In genomic region chr22:41949297-41949965, GRCh38 we compare ENCODE assay signal across 1 cellular context.
A peak's percentile ranks its signal among the peaks of the same experiment; 100 is the strongest.
TF ChIP-seq lines count a peak whose summit lies in the region.

No MANE protein-coding gene starts in this region.

TF ChIP-seq in GM12878, 131 proteins besides CTCF, POLR2A, EP300 and RAD21 (continues in another document):
- TF ChIP-seq NFXL1 (IDR thresholded peaks at IDR 0.05; ENCODE audit: borderline replicate concordance) (no peak), SPI1 (IDR thresholded peaks at IDR 0.05; ENCODE audit: borderline replicate concordance, insufficient read depth, low read depth, low read length) (no peak), NRF1 (conservative IDR thresholded peaks at IDR 0.05; ENCODE audit: low read depth, low read length) (no peak), CREM (IDR thresholded peaks at IDR 0.05; ENCODE audit: low read depth) (no peak), ZNF274 (IDR thresholded peaks at IDR 0.05; ENCODE audit: insufficient read depth, insufficient read length) (no peak), JUND (IDR thresholded peaks at IDR 0.05; ENCODE audit: low read depth, low read length) (no peak), SUPT20H (IDR thresholded peaks at IDR 0.05; ENCODE audit: borderline replicate concordance, control insufficient read depth, low read depth, low read length) (no peak), POU2F2 (IDR thresholded peaks at IDR 0.05; ENCODE audit: borderline replicate concordance, low read depth, low read length) (no peak), TARDBP (IDR thresholded peaks at IDR 0.05; ENCODE audit: borderline replicate concordance) (0 out of 2 replicates have a peak, but pooled peaks have one; percentile 43), ZZZ3 (IDR thresholded peaks at IDR 0.05; ENCODE audit: control insufficient read depth, insufficient read length, low read depth) (no peak), TBL1XR1 (IDR thresholded peaks at IDR 0.05; ENCODE audit: low read depth, low read length) (no peak), SUZ12 (IDR thresholded peaks at IDR 0.05; ENCODE audit: unreplicated experiment) (no peak), HDAC2 (IDR thresholded peaks at IDR 0.05) (no peak), MEF2A (IDR thresholded peaks at IDR 0.05; ENCODE audit: insufficient read depth, low read depth, low read length) (no peak), BHLHE40 (IDR thresholded peaks at IDR 0.05; ENCODE audit: borderline replicate concordance in 1 of 2, low read depth in 2 of 2, low read length in 1 of 2) (peak; percentile 72 to 86), IKZF1 (conservative IDR thresholded peaks at IDR 0.05) (peak; percentile 96), PAX5 (IDR thresholded peaks at IDR 0.05; ENCODE audit: borderline replicate concordance, low read depth, low read length) (no peak), ATF7 (IDR thresholded peaks at IDR 0.05; ENCODE audit: low read depth) (peak; percentile 44), RUNX3 (IDR thresholded peaks at IDR 0.05; ENCODE audit: low read length) (peak; percentile 36; the same call in 1 of the 2 replicates), JUNB (IDR thresholded peaks at IDR 0.05) (no peak), CEBPB (IDR thresholded peaks at IDR 0.05; ENCODE audit: borderline replicate concordance in 1 of 2, low read depth in 2 of 2, low read length in 2 of 2) (no peak), RAD51 (IDR thresholded peaks at IDR 0.05) (no peak), NR2F1 (conservative IDR thresholded peaks at IDR 0.05) (peak; percentile 86), HDGF (IDR thresholded peaks at IDR 0.05) (peak; percentile 41; the same call in 1 of the 2 replicates), SIN3A (IDR thresholded peaks at IDR 0.05; ENCODE audit: low read depth, low read length) (no peak), ZNF384 (IDR thresholded peaks at IDR 0.05; ENCODE audit: borderline replicate concordance, low read depth, low read length) (no peak), YY1 (IDR thresholded peaks at IDR 0.05; ENCODE audit: low read depth, low read length) (peak; percentile 7; the same call in 1 of the 2 replicates), KDM1A (IDR thresholded peaks at IDR 0.05; ENCODE audit: borderline replicate concordance) (no peak), SIX5 (IDR thresholded peaks at IDR 0.05; ENCODE audit: low read depth, low read length, severe bottlenecking) (no peak), SMAD1 (IDR thresholded peaks at IDR 0.05; ENCODE audit: low read depth, partially characterized antibody) (no peak), HDAC6 (IDR thresholded peaks at IDR 0.05; ENCODE audit: unreplicated experiment) (no peak), MEF2B (IDR thresholded peaks at IDR 0.05; ENCODE audit: partially characterized antibody, poor library complexity, severe bottlenecking) (peak; percentile 100), MTA2 (IDR thresholded peaks at IDR 0.05; ENCODE audit: low read depth) (peak; percentile 71), DPF2 (IDR thresholded peaks at IDR 0.05) (peak; percentile 76), ZBED1 (IDR thresholded peaks at IDR 0.05; ENCODE audit: borderline replicate concordance) (no peak), RELB (IDR thresholded peaks at IDR 0.05; ENCODE audit: low read depth) (peak; percentile 98), ASH2L (IDR thresholded peaks at IDR 0.05; ENCODE audit: borderline replicate concordance, low read depth) (no peak), SKIL (IDR thresholded peaks at IDR 0.05; ENCODE audit: low read depth, poor library complexity, severe bottlenecking) (no peak), BCL11A (IDR thresholded peaks at IDR 0.05; ENCODE audit: low read depth, low read length) (no peak), KAT2A (conservative IDR thresholded peaks at IDR 0.05; ENCODE audit: control insufficient read depth, low read depth, low read length) (no peak), ETV6 (conservative IDR thresholded peaks at IDR 0.05 in 1 of 2, IDR thresholded peaks at IDR 0.05 in 1 of 2; ENCODE audit: borderline replicate concordance in 1 of 2, low read depth in 1 of 2) (no peak; a peak in 1 of 4 replicates), WRNIP1 (IDR thresholded peaks at IDR 0.05; ENCODE audit: borderline replicate concordance, low read depth, low read length) (no peak), ZNF217 (IDR thresholded peaks at IDR 0.05) (0 out of 2 replicates have a peak, but pooled peaks have one; percentile 29), CHD4 (IDR thresholded peaks at IDR 0.05) (no peak), ZNF622 (IDR thresholded peaks at IDR 0.05) (no peak), BCL3 (IDR thresholded peaks at IDR 0.05; ENCODE audit: borderline replicate concordance, insufficient read depth, low read depth, low read length, poor library complexity, severe bottlenecking) (peak; percentile 10), BRCA1 (IDR thresholded peaks at IDR 0.05; ENCODE audit: low read depth, low read length) (no peak), IRF4 (IDR thresholded peaks at IDR 0.05; ENCODE audit: low read depth, low read length) (peak; percentile 8; the same call in 1 of the 2 replicates), POLR2AphosphoS5 (IDR thresholded peaks at IDR 0.05; ENCODE audit: low read length) (peak; percentile 47; the same call in 1 of the 2 replicates)
- TF ChIP-seq, protein P1, sequence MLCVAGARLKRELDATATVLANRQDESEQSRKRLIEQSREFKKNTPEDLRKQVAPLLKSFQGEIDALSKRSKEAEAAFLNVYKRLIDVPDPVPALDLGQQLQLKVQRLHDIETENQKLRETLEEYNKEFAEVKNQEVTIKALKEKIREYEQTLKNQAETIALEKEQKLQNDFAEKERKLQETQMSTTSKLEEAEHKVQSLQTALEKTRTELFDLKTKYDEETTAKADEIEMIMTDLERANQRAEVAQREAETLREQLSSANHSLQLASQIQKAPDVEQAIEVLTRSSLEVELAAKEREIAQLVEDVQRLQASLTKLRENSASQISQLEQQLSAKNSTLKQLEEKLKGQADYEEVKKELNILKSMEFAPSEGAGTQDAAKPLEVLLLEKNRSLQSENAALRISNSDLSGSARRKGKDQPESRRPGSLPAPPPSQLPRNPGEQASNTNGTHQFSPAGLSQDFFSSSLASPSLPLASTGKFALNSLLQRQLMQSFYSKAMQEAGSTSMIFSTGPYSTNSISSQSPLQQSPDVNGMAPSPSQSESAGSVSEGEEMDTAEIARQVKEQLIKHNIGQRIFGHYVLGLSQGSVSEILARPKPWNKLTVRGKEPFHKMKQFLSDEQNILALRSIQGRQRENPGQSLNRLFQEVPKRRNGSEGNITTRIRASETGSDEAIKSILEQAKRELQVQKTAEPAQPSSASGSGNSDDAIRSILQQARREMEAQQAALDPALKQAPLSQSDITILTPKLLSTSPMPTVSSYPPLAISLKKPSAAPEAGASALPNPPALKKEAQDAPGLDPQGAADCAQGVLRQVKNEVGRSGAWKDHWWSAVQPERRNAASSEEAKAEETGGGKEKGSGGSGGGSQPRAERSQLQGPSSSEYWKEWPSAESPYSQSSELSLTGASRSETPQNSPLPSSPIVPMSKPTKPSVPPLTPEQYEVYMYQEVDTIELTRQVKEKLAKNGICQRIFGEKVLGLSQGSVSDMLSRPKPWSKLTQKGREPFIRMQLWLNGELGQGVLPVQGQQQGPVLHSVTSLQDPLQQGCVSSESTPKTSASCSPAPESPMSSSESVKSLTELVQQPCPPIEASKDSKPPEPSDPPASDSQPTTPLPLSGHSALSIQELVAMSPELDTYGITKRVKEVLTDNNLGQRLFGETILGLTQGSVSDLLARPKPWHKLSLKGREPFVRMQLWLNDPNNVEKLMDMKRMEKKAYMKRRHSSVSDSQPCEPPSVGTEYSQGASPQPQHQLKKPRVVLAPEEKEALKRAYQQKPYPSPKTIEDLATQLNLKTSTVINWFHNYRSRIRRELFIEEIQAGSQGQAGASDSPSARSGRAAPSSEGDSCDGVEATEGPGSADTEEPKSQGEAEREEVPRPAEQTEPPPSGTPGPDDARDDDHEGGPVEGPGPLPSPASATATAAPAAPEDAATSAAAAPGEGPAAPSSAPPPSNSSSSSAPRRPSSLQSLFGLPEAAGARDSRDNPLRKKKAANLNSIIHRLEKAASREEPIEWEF (IDR thresholded peaks at IDR 0.05; ENCODE audit: insufficient replicate concordance, low read depth, low read length) = peak; percentile 94
- TF ChIP-seq, protein P2, sequence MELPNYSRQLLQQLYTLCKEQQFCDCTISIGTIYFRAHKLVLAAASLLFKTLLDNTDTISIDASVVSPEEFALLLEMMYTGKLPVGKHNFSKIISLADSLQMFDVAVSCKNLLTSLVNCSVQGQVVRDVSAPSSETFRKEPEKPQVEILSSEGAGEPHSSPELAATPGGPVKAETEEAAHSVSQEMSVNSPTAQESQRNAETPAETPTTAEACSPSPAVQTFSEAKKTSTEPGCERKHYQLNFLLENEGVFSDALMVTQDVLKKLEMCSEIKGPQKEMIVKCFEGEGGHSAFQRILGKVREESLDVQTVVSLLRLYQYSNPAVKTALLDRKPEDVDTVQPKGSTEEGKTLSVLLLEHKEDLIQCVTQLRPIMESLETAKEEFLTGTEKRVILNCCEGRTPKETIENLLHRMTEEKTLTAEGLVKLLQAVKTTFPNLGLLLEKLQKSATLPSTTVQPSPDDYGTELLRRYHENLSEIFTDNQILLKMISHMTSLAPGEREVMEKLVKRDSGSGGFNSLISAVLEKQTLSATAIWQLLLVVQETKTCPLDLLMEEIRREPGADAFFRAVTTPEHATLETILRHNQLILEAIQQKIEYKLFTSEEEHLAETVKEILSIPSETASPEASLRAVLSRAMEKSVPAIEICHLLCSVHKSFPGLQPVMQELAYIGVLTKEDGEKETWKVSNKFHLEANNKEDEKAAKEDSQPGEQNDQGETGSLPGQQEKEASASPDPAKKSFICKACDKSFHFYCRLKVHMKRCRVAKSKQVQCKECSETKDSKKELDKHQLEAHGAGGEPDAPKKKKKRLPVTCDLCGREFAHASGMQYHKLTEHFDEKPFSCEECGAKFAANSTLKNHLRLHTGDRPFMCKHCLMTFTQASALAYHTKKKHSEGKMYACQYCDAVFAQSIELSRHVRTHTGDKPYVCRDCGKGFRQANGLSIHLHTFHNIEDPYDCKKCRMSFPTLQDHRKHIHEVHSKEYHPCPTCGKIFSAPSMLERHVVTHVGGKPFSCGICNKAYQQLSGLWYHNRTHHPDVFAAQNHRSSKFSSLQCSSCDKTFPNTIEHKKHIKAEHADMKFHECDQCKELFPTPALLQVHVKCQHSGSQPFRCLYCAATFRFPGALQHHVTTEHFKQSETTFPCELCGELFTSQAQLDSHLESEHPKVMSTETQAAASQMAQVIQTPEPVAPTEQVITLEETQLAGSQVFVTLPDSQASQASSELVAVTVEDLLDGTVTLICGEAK (IDR thresholded peaks at IDR 0.05; ENCODE audit: borderline replicate concordance) = no peak; the same call in 1 of the 2 replicates
- TF ChIP-seq, protein P3, sequence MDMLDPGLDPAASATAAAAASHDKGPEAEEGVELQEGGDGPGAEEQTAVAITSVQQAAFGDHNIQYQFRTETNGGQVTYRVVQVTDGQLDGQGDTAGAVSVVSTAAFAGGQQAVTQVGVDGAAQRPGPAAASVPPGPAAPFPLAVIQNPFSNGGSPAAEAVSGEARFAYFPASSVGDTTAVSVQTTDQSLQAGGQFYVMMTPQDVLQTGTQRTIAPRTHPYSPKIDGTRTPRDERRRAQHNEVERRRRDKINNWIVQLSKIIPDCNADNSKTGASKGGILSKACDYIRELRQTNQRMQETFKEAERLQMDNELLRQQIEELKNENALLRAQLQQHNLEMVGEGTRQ (IDR thresholded peaks at IDR 0.05; ENCODE audit: borderline replicate concordance, low read depth, low read length) = no peak
